Comparison of ENCODE assay signal across 33 cellular contexts in the genomic region with DNA sequence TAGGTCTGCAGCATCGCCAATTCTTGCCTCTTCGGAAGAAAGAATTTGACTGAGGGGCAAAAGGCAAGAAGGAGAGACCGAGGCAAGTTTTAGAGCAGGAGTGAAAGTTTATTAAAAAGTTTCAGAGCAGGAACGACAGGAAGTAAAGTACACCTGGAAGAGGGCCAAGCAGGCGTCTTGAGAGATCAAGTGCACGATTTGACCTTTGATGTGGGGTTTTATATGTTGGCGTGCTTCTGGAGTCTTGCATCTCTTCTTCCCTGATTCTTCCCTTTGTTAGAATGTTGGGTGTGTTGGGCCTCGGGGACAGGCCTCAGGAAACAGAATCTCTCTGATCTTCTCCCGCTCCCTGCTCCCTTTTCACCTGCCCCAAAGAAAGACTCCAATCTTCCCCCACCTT. TPM values are rescaled to one million over a fixed set of nuclear protein-coding genes. Genes with fewer than 3 reads are reported as not detected.
DNase-seq lines count a peak whose midpoint lies in the region; ATAC-seq, FAIRE-seq and TF ChIP-seq lines count a peak whose summit lies in the region.
"Had no signal": no experiment of that assay in that cellular context is flagged by ENCODE, and none has a peak within 500 bp of the region (broad histone marks: within the 10 kb centered on the region; RNA-seq: fewer than 3 reads in every experiment).

No MANE protein-coding gene starts in this region.

- no peak overlapping the region for H3K4me3 Mint-ChIP-seq in activated naive CD4-positive, alpha-beta T cell treated with anti-CD3 and anti-CD28 coated beads for 36 hours
- no peak overlapping the region for H3K4me3 Mint-ChIP-seq in astrocyte (ENCODE audit: unreplicated experiment)
- H3K4me3 Mint-ChIP-seq in nephron progenitor cell, result no peak overlapping the region
- H3K4me3 Mint-ChIP-seq: activated naive CD8-positive, alpha-beta T cell treated with anti-CD3 and anti-CD28 coated beads for 36 hours; activated T-helper 1 cell treated with anti-CD3 and anti-CD28 coated beads, Interleukin-12 subunit alpha, Interleukin-12 subunit beta, Interleukin-2, Interleukin-4 antibody, amounts not matched to agents 30 ng/mL and 10 ng/mL and 1 ng/mL, durations not matched to agents 14 hours and 24 hours and 36 hours; dendritic cell treated with granulocyte-macrophage colony-stimulating factor and Interleukin-4, amounts not matched to agents 40 ng/mL and 50 ng/mL, for 4 days; endodermal cell; memory B cell; type B pancreatic cell had no signal

- H3K36me3 Mint-ChIP-seq in activated naive CD4-positive, alpha-beta T cell treated with anti-CD3 and anti-CD28 coated beads for 36 hours (ENCODE audit: low read depth), result no peaks in the 10 kb centered on the region
- peaks cover 0 to 5% of the 10 kb centered on the region in 2 donors for H3K36me3 Mint-ChIP-seq in activated naive CD4-positive, alpha-beta T cell treated with anti-CD3 and anti-CD28 coated beads, Interleukin-2, amount 50 U/mL, for 72 hours
- no peaks in the 10 kb centered on the region for H3K36me3 Mint-ChIP-seq in astrocyte (ENCODE audit: low read depth, unreplicated experiment)
- no peaks in the 10 kb centered on the region for H3K36me3 Mint-ChIP-seq in nephron progenitor cell (ENCODE audit: low read depth)
- H3K36me3 Mint-ChIP-seq: activated naive CD8-positive, alpha-beta T cell treated with anti-CD3 and anti-CD28 coated beads for 36 hours; memory B cell; type B pancreatic cell had no signal

- no peaks in the 10 kb centered on the region for H3K9me3 ChIP-seq in astrocyte (ENCODE audit: insufficient read depth, low read depth, low read length)
- H3K9me3 ChIP-seq: ascending aorta, esophagus squamous epithelium had no signal

- no peak for FAIRE-seq in astrocyte (lab: Jason Lieb, UNC)
- FAIRE-seq: GM19239, HTR-8/SVneo had no signal

- no peaks in the 10 kb centered on the region for H3K27me3 Mint-ChIP-seq in activated naive CD4-positive, alpha-beta T cell treated with anti-CD3 and anti-CD28 coated beads for 36 hours (ENCODE audit: low read depth)
- H3K27me3 Mint-ChIP-seq in astrocyte (ENCODE audit: low read depth, unreplicated experiment), result no peaks in the 10 kb centered on the region
- peaks cover 6% of the 10 kb centered on the region for H3K27me3 Mint-ChIP-seq in nephron progenitor cell (ENCODE audit: low read depth, poor library complexity)
- H3K27me3 Mint-ChIP-seq: activated naive CD8-positive, alpha-beta T cell treated with anti-CD3 and anti-CD28 coated beads for 36 hours; memory B cell; type B pancreatic cell had no signal

- H4K20me1 ChIP-seq in astrocyte (ENCODE audit: insufficient read depth, low read length), result no peaks in the 10 kb centered on the region

- peak; percentile 38 for DNase-seq in activated naive CD4-positive, alpha-beta T cell treated with anti-CD3 and anti-CD28 coated beads for 36 hours
- no peak for DNase-seq in activated naive CD4-positive, alpha-beta T cell treated with anti-CD3 and anti-CD28 coated beads, Interleukin-2, amount 50 U/mL, for 72 hours (ENCODE audit: low spot score in 2 of 2)
- DNase-seq in HT-29 (ENCODE audit: low spot score), result peak; percentile 63
- no peak for DNase-seq in astrocyte (ENCODE audit: low read depth)
- DNase-seq in nephron progenitor cell, result no peak
- no peak for DNase-seq in DMS53 treated with DMSO at 0.1 percent for 48 hours (lab: John Stamatoyannopoulos, UW; ENCODE audit: unreplicated experiment)
- DNase-seq in NCI-H2171 (lab: John Stamatoyannopoulos, UW), result no peak
- DNase-seq in HPDE6-E6E7 (ENCODE audit: extremely low spot score), result no peak
- DNase-seq: activated CD4-positive, alpha-beta T cell treated with anti-CD3 and anti-CD28 coated beads for 48 hours; activated CD8-positive, alpha-beta memory T cell treated with anti-CD3 and anti-CD28 coated beads, Interleukin-2, amount 50 U/mL, for 4 hours; activated naive CD8-positive, alpha-beta T cell treated with anti-CD3 and anti-CD28 coated beads for 36 hours; DMS53; endodermal cell; esophagus squamous epithelium; foreskin melanocyte; GDM1; H7; left cardiac atrium; NCI-H1694; NCI-H2171 treated with DMSO at 0.1 percent for 48 hours; NCI-H524; SHP77 treated with DMSO at 0.1 percent for 48 hours; stimulated activated CD4-positive, alpha-beta T cell treated with anti-CD3 and anti-CD28 coated beads, Interleukin-2, amount 100 ng/mL, for 24 hours; T-helper 9 cell had no signal

- no peak overlapping the region for H3K27ac ChIP-seq in astrocyte (ENCODE audit: low read depth, low read length)
- H3K27ac ChIP-seq: ascending aorta, KMS-11, VCaP had no signal

- peaks cover 17% of the 10 kb centered on the region for H3K4me1 ChIP-seq in astrocyte (ENCODE audit: insufficient read depth, low read length)
- H3K4me1 ChIP-seq: ascending aorta had no signal

- ATAC-seq in activated naive CD4-positive, alpha-beta T cell treated with anti-CD3 and anti-CD28 coated beads, Interleukin-2, amount 50 U/mL, for 72 hours, result no peak

- no peak overlapping the region for H3K4me3 ChIP-seq in astrocyte (ENCODE audit: insufficient read depth, low read depth, low read length)
- H3K4me3 ChIP-seq: ascending aorta, esophagus squamous epithelium had no signal

- no peaks in the 10 kb centered on the region for H3K9me3 Mint-ChIP-seq in activated naive CD4-positive, alpha-beta T cell treated with anti-CD3 and anti-CD28 coated beads for 36 hours
- H3K9me3 Mint-ChIP-seq in activated naive CD4-positive, alpha-beta T cell treated with anti-CD3 and anti-CD28 coated beads, Interleukin-2, amount 50 U/mL, for 72 hours, result no peaks in the 10 kb centered on the region
- H3K9me3 Mint-ChIP-seq in astrocyte (ENCODE audit: unreplicated experiment) (peaks cover 3% of the 10 kb centered on the region), nephron progenitor cell (no peaks in the 10 kb centered on the region)
- H3K9me3 Mint-ChIP-seq: activated T-helper 1 cell treated with anti-CD3 and anti-CD28 coated beads, Interleukin-12 subunit alpha, Interleukin-12 subunit beta, Interleukin-2, Interleukin-4 antibody, amounts not matched to agents 30 ng/mL and 10 ng/mL and 1 ng/mL, durations not matched to agents 14 hours and 24 hours and 36 hours; dendritic cell treated with granulocyte-macrophage colony-stimulating factor and Interleukin-4, amounts not matched to agents 40 ng/mL and 50 ng/mL, for 4 days; endodermal cell; memory B cell; type B pancreatic cell had no signal

- no peak overlapping the region for H3K9ac ChIP-seq in astrocyte (ENCODE audit: low read length)
- H3K9ac ChIP-seq: KMS-11 had no signal

- no peaks in the 10 kb centered on the region for H3K79me2 ChIP-seq in astrocyte (ENCODE audit: insufficient read depth, low read length)

- H3K27ac Mint-ChIP-seq in activated naive CD4-positive, alpha-beta T cell treated with anti-CD3 and anti-CD28 coated beads for 36 hours, result no peak overlapping the region
- H3K27ac Mint-ChIP-seq in activated naive CD4-positive, alpha-beta T cell treated with anti-CD3 and anti-CD28 coated beads, Interleukin-2, amount 50 U/mL, for 72 hours, result no peak overlapping the region
- H3K27ac Mint-ChIP-seq in astrocyte (ENCODE audit: unreplicated experiment) (peak overlapping the region; percentile 1), nephron progenitor cell (peak overlapping the region; percentile 57)
- H3K27ac Mint-ChIP-seq: activated naive CD8-positive, alpha-beta T cell treated with anti-CD3 and anti-CD28 coated beads for 36 hours; activated T-helper 1 cell treated with anti-CD3 and anti-CD28 coated beads, Interleukin-12 subunit alpha, Interleukin-12 subunit beta, Interleukin-2, Interleukin-4 antibody, amounts not matched to agents 30 ng/mL and 10 ng/mL and 1 ng/mL, durations not matched to agents 14 hours and 24 hours and 36 hours; dendritic cell treated with granulocyte-macrophage colony-stimulating factor and Interleukin-4, amounts not matched to agents 40 ng/mL and 50 ng/mL, for 4 days; endodermal cell; memory B cell; type B pancreatic cell had no signal

- CTCF ChIA-PET in activated naive CD4-positive, alpha-beta T cell treated with anti-CD3 and anti-CD28 coated beads for 36 hours (lab: Charles Lee), result no interaction called here

- TF ChIP-seq CTCF in astrocyte (IDR thresholded peaks at IDR 0.05; ENCODE audit: insufficient read depth, low read depth, low read length) (no peak), nephron progenitor cell (IDR thresholded peaks at IDR 0.05) (no peak)

- H3K36me3 ChIP-seq in astrocyte (ENCODE audit: insufficient read depth, low read length), result no peaks in the 10 kb centered on the region
- H3K36me3 ChIP-seq: ascending aorta, esophagus squamous epithelium had no signal

- H3K4me1 Mint-ChIP-seq in activated naive CD4-positive, alpha-beta T cell treated with anti-CD3 and anti-CD28 coated beads for 36 hours (ENCODE audit: low read depth), result peaks cover 23% of the 10 kb centered on the region
- H3K4me1 Mint-ChIP-seq in astrocyte (ENCODE audit: low read depth, unreplicated experiment) (peaks cover 20% of the 10 kb centered on the region), nephron progenitor cell (peaks cover 37% of the 10 kb centered on the region)

- no peak overlapping the region for H3K4me2 ChIP-seq in astrocyte (ENCODE audit: low read length)
- H3K4me2 ChIP-seq: KMS-11 had no signal

- H3K27me3 ChIP-seq in astrocyte (ENCODE audit: insufficient read depth, low read length), result no peaks in the 10 kb centered on the region
- H3K27me3 ChIP-seq: ascending aorta, esophagus squamous epithelium had no signal

- intact Hi-C loops in activated naive CD4-positive, alpha-beta T cell treated with anti-CD3 and anti-CD28 coated beads for 36 hours (cut with micrococcal nuclease), result no loop called here

- no peak overlapping the region for H2AFZ ChIP-seq in astrocyte (ENCODE audit: low read depth, low read length)

RNA-seq across cellular contexts. Expression of a gene that starts 40.6 kb away (rescaled TPM):
- total RNA-seq in activated naive CD4-positive, alpha-beta T cell treated with anti-CD3 and anti-CD28 coated beads for 36 hours, result 10 to 100 TPM; 47.7 to 48.0 TPM
- 10 to 100 TPM; 17.5 to 34.2 TPM for total RNA-seq in activated naive CD4-positive, alpha-beta T cell treated with anti-CD3 and anti-CD28 coated beads, Interleukin-2, amount 50 U/mL, for 72 hours
- total RNA-seq in HT-29 (2014; rRNA removed; shearing (Covaris generic)), result 225 and 241 TPM in 2 replicates
- total RNA-seq in astrocyte, result 434 and 521 TPM in 2 replicates

Comparison
In these comparisons a context has a peak if more than half of its experiments do, and no peak if none do; other contexts are left out.
1. DNase-seq: peak in activated naive CD4-positive, alpha-beta T cell treated with anti-CD3 and anti-CD28 coated beads for 36 hours (single experiment) and HT-29 (single experiment); none in activated naive CD4-positive, alpha-beta T cell treated with anti-CD3 and anti-CD28 coated beads, Interleukin-2, amount 50 U/mL, for 72 hours (0 of 2), astrocyte (single experiment), nephron progenitor cell (single experiment), DMS53 treated with DMSO at 0.1 percent for 48 hours (single experiment), NCI-H2171 (single experiment) and HPDE6-E6E7 (single experiment).
2. H3K27ac Mint-ChIP-seq: peak in astrocyte (single experiment) and nephron progenitor cell (single experiment); none in activated naive CD4-positive, alpha-beta T cell treated with anti-CD3 and anti-CD28 coated beads for 36 hours (single experiment) and activated naive CD4-positive, alpha-beta T cell treated with anti-CD3 and anti-CD28 coated beads, Interleukin-2, amount 50 U/mL, for 72 hours (0 of 2).